ENCODE assay signal across 26 cellular contexts in genomic region chr5:168254013-168254693, GRCh38. TPM values are rescaled to one million over a fixed set of nuclear protein-coding genes. Genes with fewer than 3 reads are reported as not detected.
"Had no signal": no experiment of that assay in that cellular context is flagged by ENCODE, and none has a peak within 500 bp of the region (broad histone marks: within the 10 kb centered on the region; RNA-seq: fewer than 3 reads in every experiment).

No MANE protein-coding gene starts in this region.

- H3K36me3 Mint-ChIP-seq: mesothelial cell of epicardium, naive B cell had no signal

- H3K27ac Mint-ChIP-seq: activated CD4-positive, alpha-beta memory T cell treated with anti-CD3 and anti-CD28 coated beads, Interleukin-2, amount 10 ng/mL, durations not matched to agents 7 days and 5 days; activated CD4-positive, alpha-beta T cell treated with anti-CD3 and anti-CD28 coated beads, Interleukin-2, amount 10 ng/mL, durations not matched to agents 7 days and 5 days; activated T-cell treated with anti-CD3 and anti-CD28 coated beads, Interleukin-2, amount 50 U/mL, for 24 hours; effector memory CD8-positive, alpha-beta T cell; mesothelial cell of epicardium; T-helper 1 cell treated with Interleukin-12 subunit alpha and Interleukin-12 subunit beta and Interleukin-4 antibody, amounts not matched to agents 30 μg/mL and 1 μg/mL, for 36 hours had no signal

- H3K36me3 ChIP-seq: gastrocnemius medialis, right atrium auricular region, spleen, tibial nerve had no signal

- H3K27ac ChIP-seq: gastrocnemius medialis, right atrium auricular region, spleen, tibial nerve had no signal

- H3K27me3 Mint-ChIP-seq: activated CD4-positive, alpha-beta T cell treated with anti-CD3 and anti-CD28 coated beads, Interleukin-2, amount 10 ng/mL, durations not matched to agents 7 days and 5 days; activated T-cell treated with anti-CD3 and anti-CD28 coated beads, Interleukin-2, amount 50 U/mL, for 24 hours had no signal

- H3K4me1 ChIP-seq: gastrocnemius medialis, right atrium auricular region, spleen, tibial nerve had no signal

- DNase-seq: activated CD4-positive, alpha-beta memory T cell treated with anti-CD3 and anti-CD28 coated beads, Interleukin-2, amount 10 ng/mL, durations not matched to agents 7 days and 5 days; activated CD4-positive, alpha-beta T cell treated with anti-CD3 and anti-CD28 coated beads, Interleukin-2, amount 10 ng/mL, durations not matched to agents 7 days and 5 days; activated CD4-positive, CD25-positive, alpha-beta regulatory T cell treated with anti-CD3 and anti-CD28 coated beads, Interleukin-2, amount 50 U/mL, for 72 hours; activated CD8-positive, alpha-beta memory T cell treated with anti-CD3 and anti-CD28 coated beads, Interleukin-2, amount 50 U/mL, for 48 hours; activated gamma-delta T cell treated with Interleukin-2 at 50 U/mL for 16 hours; activated naive CD4-positive, alpha-beta T cell treated with anti-CD3 and anti-CD28 coated beads, Interleukin-2, amount 50 U/mL, for 16 hours; activated T-cell treated with anti-CD3 and anti-CD28 coated beads, Interleukin-2, amount 50 U/mL, for 24 hours; amniotic stem cell; caudate nucleus; cortex of kidney; effector memory CD8-positive, alpha-beta T cell; erythroblast; gastrocnemius medialis; glutamatergic neuron; hippocampal formation; left colon; mammary epithelial cell; naive B cell; spleen; stimulated activated naive CD4-positive, alpha-beta T cell treated with Interleukin-2 at 50 U/mL for 16 hours; T1000 had no signal

- ATAC-seq: effector memory CD8-positive, alpha-beta T cell; gastrocnemius medialis; left colon had no signal

- H3K4me3 Mint-ChIP-seq: activated CD4-positive, alpha-beta memory T cell treated with anti-CD3 and anti-CD28 coated beads, Interleukin-2, amount 10 ng/mL, durations not matched to agents 7 days and 5 days; activated CD4-positive, alpha-beta T cell treated with anti-CD3 and anti-CD28 coated beads, Interleukin-2, amount 10 ng/mL, durations not matched to agents 7 days and 5 days; activated T-cell treated with anti-CD3 and anti-CD28 coated beads, Interleukin-2, amount 50 U/mL, for 24 hours; effector memory CD8-positive, alpha-beta T cell; mesothelial cell of epicardium; naive B cell; neural crest cell; T-helper 1 cell treated with Interleukin-12 subunit alpha and Interleukin-12 subunit beta and Interleukin-4 antibody, amounts not matched to agents 30 μg/mL and 1 μg/mL, for 36 hours had no signal

- H3K4me1 Mint-ChIP-seq: mesothelial cell of epicardium had no signal

- H3K9me3 ChIP-seq: gastrocnemius medialis, right atrium auricular region, spleen, tibial nerve had no signal

- H3K4me3 ChIP-seq: gastrocnemius medialis, right atrium auricular region, spleen, tibial nerve had no signal

- H3K27me3 ChIP-seq: gastrocnemius medialis, right atrium auricular region, spleen, tibial nerve had no signal

RNA-seq across cellular contexts. Expression of gene WWC1, which starts 37.3 kb away (rescaled TPM):
- total RNA-seq: activated CD4-positive, alpha-beta memory T cell treated with anti-CD3 and anti-CD28 coated beads, Interleukin-2, amount 10 ng/mL, durations not matched to agents 7 days and 5 days had no signal
